Comparison of ENCODE assay signal across 8 cellular contexts in genomic region chr9:20623748-20624124, GRCh38. TPM values are rescaled to one million over a fixed set of nuclear protein-coding genes. Genes with fewer than 3 reads are reported as not detected.
DNase-seq lines count a peak whose midpoint lies in the region; ATAC-seq and TF ChIP-seq lines count a peak whose summit lies in the region.

No MANE protein-coding gene starts in this region.

- WGBS in lung, 2 donors: 1 to 7% methylated on average over 7 of the region's 7 CpGs
- 7 to 8% methylated on average over 7 of the region's 7 CpGs for WGBS in aorta, 2 donors

- H3K4me3 Mint-ChIP-seq in activated naive CD8-positive, alpha-beta T cell treated with anti-CD3 and anti-CD28 coated beads, Interleukin-2, amount 10 ng/mL, durations not matched to agents 7 days and 5 days: peak overlapping the region; percentile 95

- H3K9me3 ChIP-seq in left ventricle myocardium inferior (replicated peaks): no peaks in the 10 kb centered on the region
- H3K9me3 ChIP-seq in lung (ENCODE audit: control insufficient read depth in 2 of 2, insufficient read depth in 1 of 2, low read length in 1 of 2): no peaks in the 10 kb centered on the region
- no peaks in the 10 kb centered on the region for H3K9me3 ChIP-seq in aorta (ENCODE audit: control insufficient read depth, low read length)

- H3K4me3 ChIP-seq in left ventricle myocardium inferior (peak overlapping the region; percentile 95), lung (peak overlapping the region; percentile 36), aorta (ENCODE audit: low read length in 2 of 2) (peak overlapping the region; percentile 70 to 82)

- peaks cover 22% of the 10 kb centered on the region for H3K4me1 Mint-ChIP-seq in activated naive CD8-positive, alpha-beta T cell treated with anti-CD3 and anti-CD28 coated beads, Interleukin-2, amount 10 ng/mL, durations not matched to agents 7 days and 5 days

- H3K27ac Mint-ChIP-seq in activated naive CD8-positive, alpha-beta T cell treated with anti-CD3 and anti-CD28 coated beads, Interleukin-2, amount 10 ng/mL, durations not matched to agents 7 days and 5 days: peak overlapping the region; percentile 97

- H3K9me3 Mint-ChIP-seq in activated naive CD8-positive, alpha-beta T cell treated with anti-CD3 and anti-CD28 coated beads, Interleukin-2, amount 10 ng/mL, durations not matched to agents 7 days and 5 days: no peaks in the 10 kb centered on the region

- no peaks in the 10 kb centered on the region for H3K36me3 ChIP-seq in left ventricle myocardium inferior
- no peaks in the 10 kb centered on the region for H3K36me3 ChIP-seq in lung (ENCODE audit: control insufficient read depth in 2 of 2, insufficient read depth in 2 of 2, low read length in 2 of 2)
- H3K36me3 ChIP-seq in aorta (ENCODE audit: control insufficient read depth in 1 of 2, insufficient read depth in 2 of 2, low read length in 1 of 2): no peaks in the 10 kb centered on the region

- peaks cover 22% of the 10 kb centered on the region for H3K36me3 Mint-ChIP-seq in activated naive CD8-positive, alpha-beta T cell treated with anti-CD3 and anti-CD28 coated beads, Interleukin-2, amount 10 ng/mL, durations not matched to agents 7 days and 5 days

- H3K27ac ChIP-seq in left ventricle myocardium inferior (replicated peaks) (peak overlapping the region; percentile 95), lung (ENCODE audit: low read depth in 1 of 2, low read length in 1 of 2) (no peak overlapping the region), aorta (ENCODE audit: low read depth in 1 of 2, low read length in 2 of 2) (no peak overlapping the region)

- H3K27me3 ChIP-seq in left ventricle myocardium inferior (ENCODE audit: low read depth) (no peaks in the 10 kb centered on the region), lung (ENCODE audit: control insufficient read depth, insufficient read depth) (no peaks in the 10 kb centered on the region), aorta (ENCODE audit: control insufficient read depth in 1 of 2, insufficient read depth in 2 of 2, low read length in 1 of 2) (no peaks in the 10 kb centered on the region)

- intact Hi-C loops in left ventricle myocardium inferior (cut with micrococcal nuclease): loop anchor here (2.0 to 10.0 kb wide), 2 partner anchors 321 to 697 kb away; no protein-coding TSS in a partner anchor
- intact Hi-C loops in left ventricle myocardium superior (cut with micrococcal nuclease): loop anchor here (10.0 kb wide), 3 partner anchors 269 to 699 kb away; no protein-coding TSS in a partner anchor
- intact Hi-C loops in aorta (cut with DNase I): loop anchor here (2.0 to 5.0 kb wide), 4 partner anchors 59 to 484 kb away; partner anchors contain the start of gene FOCAD (in 2 of the 2)

- DNase-seq in left ventricle myocardium inferior (no peak), left ventricle myocardium superior (no peak), lung (ENCODE audit: low spot score) (no peak), aorta (no peak), H4 (ENCODE audit: low spot score) (no peak)
- DNase-seq in activated naive CD8-positive, alpha-beta T cell treated with anti-CD3 and anti-CD28 coated beads, Interleukin-2, amount 10 ng/mL, durations not matched to agents 7 days and 5 days: no peak

- no peak for ATAC-seq in left ventricle myocardium superior
- ATAC-seq in activated naive CD8-positive, alpha-beta T cell treated with anti-CD3 and anti-CD28 coated beads, Interleukin-2, amount 10 ng/mL, durations not matched to agents 7 days and 5 days (ENCODE audit: low read depth): no peak
- ATAC-seq in lung (ENCODE audit: insufficient read depth, low FRiP score): no peak
- ATAC-seq in aorta (ENCODE audit: low FRiP score): no peak
- ATAC-seq in GM21515 (IDR thresholded peaks at IDR 0.05; ENCODE audit: unreplicated experiment): no peak
- ATAC-seq in HG03378 (IDR thresholded peaks at IDR 0.05; ENCODE audit: unreplicated experiment): no peak

- TF ChIP-seq CTCF in left ventricle myocardium inferior (IDR thresholded peaks at IDR 0.05; ENCODE audit: borderline replicate concordance) (no peak), lung (IDR thresholded peaks at IDR 0.05; ENCODE audit: control extremely low read depth, extremely low read depth) (no peak)

- H3K27me3 Mint-ChIP-seq in activated naive CD8-positive, alpha-beta T cell treated with anti-CD3 and anti-CD28 coated beads, Interleukin-2, amount 10 ng/mL, durations not matched to agents 7 days and 5 days: no peaks in the 10 kb centered on the region

- H3K4me1 ChIP-seq in left ventricle myocardium inferior (peaks cover 53% of the 10 kb centered on the region), lung (ENCODE audit: control insufficient read depth in 2 of 2, insufficient read depth in 2 of 2, low read length in 2 of 2) (peaks cover 0 to 4% of the 10 kb centered on the region in 2 donors), aorta (ENCODE audit: control insufficient read depth in 1 of 2, insufficient read depth in 2 of 2, low read length in 2 of 2) (peaks cover 0 to 3% of the 10 kb centered on the region in 2 donors)

- POLR2A ChIA-PET in activated naive CD8-positive, alpha-beta T cell treated with anti-CD3 and anti-CD28 coated beads, Interleukin-2, amount 10 ng/mL, durations not matched to agents 7 days and 5 days (lab: Charles Lee): interaction anchor here (1.5 to 3.0 kb wide), 3 partner anchors 35 to 317 kb away, joined by 9 to 13 read pairs (median 10); partner anchors contain the start of gene FOCAD

RNA-seq across cellular contexts. Expression of gene MLLT3, which starts 1.4 kb away (rescaled TPM):
- total RNA-seq in left ventricle myocardium inferior: 17.5 TPM
- total RNA-seq in left ventricle myocardium superior: 15.4 TPM
- 100 to 1,000 TPM; 112 TPM for total RNA-seq in activated naive CD8-positive, alpha-beta T cell treated with anti-CD3 and anti-CD28 coated beads, Interleukin-2, amount 10 ng/mL, durations not matched to agents 7 days and 5 days
- 10 to 100 TPM; 17.3 to 43.1 TPM for total RNA-seq in lung
- 1 to 10 TPM; 7.1 to 10.0 TPM for polyA plus RNA-seq in lung
- 10 to 100 TPM in 1 of 2 donors, 1 to 10 TPM in 1; 8.1 to 16.5 TPM for total RNA-seq in aorta
- polyA plus RNA-seq in aorta: 1 to 10 TPM; 3.6 to 5.1 TPM
- 8.9 and 10.2 TPM in 2 replicates for total RNA-seq in H4 (2014; rRNA removed; shearing (Covaris generic))

Comparison
In these comparisons a context has a peak if more than half of its experiments do, and no peak if none do; other contexts are left out.
1. H3K4me3 ChIP-seq: peak in every context shown above with its lines; median percentile 95 in left ventricle myocardium inferior; 76 in aorta; 36 in lung.